8 cellular contexts compared by ENCODE assay signal in the genomic region with DNA sequence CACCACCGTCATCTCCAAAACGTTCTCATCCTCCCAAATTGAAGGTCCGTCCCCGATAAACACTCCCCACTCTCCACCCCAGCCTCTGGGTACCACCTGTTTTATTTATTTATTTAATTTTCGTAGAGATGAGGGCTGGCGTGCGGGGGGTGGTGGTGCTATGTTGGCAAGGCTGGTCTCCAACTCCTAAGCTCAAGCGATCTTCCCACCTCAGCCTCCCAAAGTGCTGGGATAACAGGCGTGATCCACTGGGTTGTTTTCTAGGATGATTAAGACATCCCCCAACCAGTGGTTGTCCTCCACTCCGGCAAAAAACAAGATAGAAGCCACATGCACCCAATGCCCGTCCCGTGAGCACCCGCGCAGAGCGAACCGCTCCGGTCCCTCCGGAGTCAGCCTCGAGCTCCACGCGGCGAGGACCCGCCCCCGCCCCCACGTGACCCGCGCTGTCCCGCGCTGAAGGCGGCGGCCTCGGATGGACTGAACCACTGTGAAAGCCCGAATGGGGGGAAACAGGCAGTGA. TPM values are rescaled to one million over a fixed set of nuclear protein-coding genes. Genes with fewer than 3 reads are reported as not detected.
DNase-seq lines count a peak whose midpoint lies in the region; ATAC-seq and TF ChIP-seq lines count a peak whose summit lies in the region.

No MANE protein-coding gene starts in this region.

- peaks cover 12% of the 10 kb centered on the region for H3K36me3 ChIP-seq in Panc1 (ENCODE audit: control insufficient read depth, insufficient read depth, low read length)
- peaks cover 0 to 14% of the 10 kb centered on the region in 2 donors for H3K36me3 ChIP-seq in gastroesophageal sphincter
- H3K36me3 ChIP-seq in thoracic aorta: no peaks in the 10 kb centered on the region

- BruUV-seq in Panc1 (replicated peaks; lab: Mats Ljungman, UMichigan): TSS peak; percentile 89

- ATAC-seq in GM19467 (IDR thresholded peaks at IDR 0.05; ENCODE audit: unreplicated experiment) (peak; percentile 49), Panc1 (peak; percentile 85), gastroesophageal sphincter (peak; percentile 88), thoracic aorta (ENCODE audit: insufficient number of reproducible peaks, low FRiP score, low read depth) (peak; percentile 81)

- CTCF ChIA-PET in Panc1 (lab: Charles Lee): interaction anchor here (0.6 kb wide), 1 partner anchor 1161 kb away, joined by 3 read pairs; no protein-coding TSS in a partner anchor

- intact Hi-C loops in Panc1 (cut with micrococcal nuclease; ENCODE audit: unreplicated experiment): no loop called here

- POLR2A ChIA-PET in Panc1 (lab: Charles Lee): interaction anchor here (0.5 to 0.6 kb wide), 2 partner anchors 45 to 103 kb away, joined by 12 to 13 read pairs; no protein-coding TSS in a partner anchor

- in situ Hi-C loops in Panc1 (cut with HindIII; ENCODE audit: low pct_unique_long_range_greater_than_20kb, low sequenced_read_pairs): no loop called here

- peak in 1 of 2 donors; percentile 18 for TF ChIP-seq POLR2A in gastroesophageal sphincter (IDR thresholded peaks at IDR 0.05)

- H3K27me3 ChIP-seq in HL-60 (ENCODE audit: insufficient read depth, poor library complexity, severe bottlenecking) (no peaks in the 10 kb centered on the region), Panc1 (ENCODE audit: control insufficient read depth, insufficient read depth, low read length) (no peaks in the 10 kb centered on the region), gastroesophageal sphincter (no peaks in the 10 kb centered on the region), thoracic aorta (replicated peaks; ENCODE audit: insufficient read depth) (no peaks in the 10 kb centered on the region)

- H3K4me1 ChIP-seq in Panc1 (ENCODE audit: control insufficient read depth, insufficient read depth, low read length): peaks cover 13% of the 10 kb centered on the region
- H3K4me1 ChIP-seq in gastroesophageal sphincter: peaks cover 0 to 46% (median 23%) of the 10 kb centered on the region in 3 donors
- H3K4me1 ChIP-seq in thoracic aorta (ENCODE audit: control insufficient read depth in 1 of 2, low read depth in 2 of 2): peaks cover 24 to 40% of the 10 kb centered on the region in 2 donors

- WGBS in gastroesophageal sphincter (ENCODE audit: low coverage in 1 of 2), 2 donors: 4 to 20% methylated on average over 3 to 17 of the region's 33 CpGs

- peak; percentile 95 for DNase-seq in DMS53 (lab: John Stamatoyannopoulos, UW)
- peak; percentile 89 to 93 for DNase-seq in HL-60 (ENCODE audit: low read depth in 1 of 2, low spot score in 1 of 2)
- peak; percentile 7 for DNase-seq in Panc1 (ENCODE audit: low read depth, low spot score)
- DNase-seq in activated gamma-delta T cell (lab: John Stamatoyannopoulos, UW): peak; percentile 81
- DNase-seq in nucleus accumbens (lab: John Stamatoyannopoulos, UW): peak in 46 of 56 donors; percentile 55 to 97 (median 88)
- peak; percentile 63 for DNase-seq in thoracic aorta (ENCODE audit: low spot score)

- TF ChIP-seq EP300 in gastroesophageal sphincter (IDR thresholded peaks at IDR 0.05): no peak

- H3K4me3 ChIP-seq in HL-60 (replicated peaks; ENCODE audit: insufficient read depth, low read length): peak overlapping the region; percentile 49
- peak overlapping the region; percentile 64 to 98 for H3K4me3 ChIP-seq in Panc1 (ENCODE audit: low read depth in 2 of 2, low read length in 2 of 2)
- H3K4me3 ChIP-seq in gastroesophageal sphincter: peak overlapping the region; percentile 96 to 100
- H3K4me3 ChIP-seq in thoracic aorta: peak overlapping the region; percentile 99

- H3K9me3 ChIP-seq in Panc1 (ENCODE audit: control insufficient read depth, insufficient read depth, low read depth, low read length): no peaks in the 10 kb centered on the region
- H3K9me3 ChIP-seq in gastroesophageal sphincter: no peaks in the 10 kb centered on the region
- no peaks in the 10 kb centered on the region for H3K9me3 ChIP-seq in thoracic aorta

- H3K27ac ChIP-seq in HL-60 (replicated peaks): peak overlapping the region; percentile 100
- H3K27ac ChIP-seq in Panc1 (ENCODE audit: low read length): peak overlapping the region; percentile 99
- peak overlapping the region; percentile 95 to 99 (median 97) for H3K27ac ChIP-seq in gastroesophageal sphincter
- H3K27ac ChIP-seq in thoracic aorta: peak overlapping the region; percentile 96 to 98

- TF ChIP-seq CTCF in HL-60 (IDR thresholded peaks at IDR 0.05; ENCODE audit: insufficient read depth, low read length) (no peak), Panc1 (IDR thresholded peaks at IDR 0.05) (no peak), gastroesophageal sphincter (IDR thresholded peaks at IDR 0.05) (no peak), thoracic aorta (IDR thresholded peaks at IDR 0.05) (no peak)

RNA-seq across cellular contexts. Expression of gene EIF3B, which starts 0.9 kb away (rescaled TPM):
- total RNA-seq in Panc1 (2021; ENCODE audit: unreplicated experiment) (432 TPM), gastroesophageal sphincter (100 to 1,000 TPM; 126 to 147 (median 137) TPM), thoracic aorta (100 to 1,000 TPM in 1 of 2 donors, 10 to 100 TPM in 1; 94.0 to 150 TPM)
- 349 TPM for polyA plus RNA-seq in Panc1 (2012; ENCODE audit: insufficient read length)

RNA-seq across cellular contexts. Expression of gene SNX8, which starts 39.5 kb away (rescaled TPM):
- total RNA-seq in Panc1 (2021; ENCODE audit: unreplicated experiment) (139 TPM), gastroesophageal sphincter (10 to 100 TPM in 2 of 4 donors, 1 to 10 TPM in 2; 8.7 to 17.8 (median 9.8) TPM), thoracic aorta (10 to 100 TPM in 1 of 2 donors, 1 to 10 TPM in 1; 6.5 to 29.6 TPM)
- 147 TPM for polyA plus RNA-seq in Panc1 (2012; ENCODE audit: insufficient read length)

RNA-seq across cellular contexts. Expression of gene CHST12, which starts 49.7 kb away (rescaled TPM):
- total RNA-seq in Panc1 (2021; ENCODE audit: unreplicated experiment) (48.3 TPM), gastroesophageal sphincter (10 to 100 TPM in 3 of 4 donors, 1 to 10 TPM in 1; 8.3 to 18.3 (median 13.4) TPM), thoracic aorta (10 to 100 TPM; 18.7 to 19.1 TPM)
- polyA plus RNA-seq in Panc1 (2012; ENCODE audit: insufficient read length): 62.4 TPM

Comparison
In these comparisons a context has a peak if more than half of its experiments do, and no peak if none do; other contexts are left out.
1. Peak in every context shown above with its lines: DNase-seq, ATAC-seq, H3K4me3 ChIP-seq and H3K27ac ChIP-seq.
2. DNase-seq: peak in every context shown above with its lines; median percentile 95 in DMS53; 91 in HL-60; 88 in nucleus accumbens; 81 in activated gamma-delta T cell; 63 in thoracic aorta; 7 in Panc1.
3. H3K4me3 ChIP-seq: peak in every context shown above with its lines; median percentile 99 in thoracic aorta; 98 in gastroesophageal sphincter; 81 in Panc1; 49 in HL-60.